ENCODE assay signal across 15 cellular contexts in genomic region chr11:110818032-110818687, GRCh38.
A peak's percentile ranks its signal among the peaks of the same experiment; 100 is the strongest.
DNase-seq lines count a peak whose midpoint lies in the region; ATAC-seq lines count a peak whose summit lies in the region.
"Had no signal": no experiment of that assay in that cellular context is flagged by ENCODE, and none has a peak within 500 bp of the region (broad histone marks: within the 10 kb centered on the region; RNA-seq: fewer than 3 reads in every experiment).

No MANE protein-coding gene starts in this region.

- peak; percentile 87 for ATAC-seq in stimulated activated naive CD8-positive, alpha-beta T cell treated with anti-CD3 and anti-CD28 coated beads, Interleukin-15, Interleukin-2, amounts not matched to agents 100 U/mL and 50 U/mL, for 24 hours
- ATAC-seq in GM18858 (IDR thresholded peaks at IDR 0.05; ENCODE audit: unreplicated experiment) (no peak), GM19397 (IDR thresholded peaks at IDR 0.05; ENCODE audit: unreplicated experiment) (no peak)
- ATAC-seq: left colon; naive thymus-derived CD4-positive, alpha-beta T cell; right cardiac atrium; Right ventricle myocardium inferior; upper lobe of right lung had no signal

- H3K27me3 Mint-ChIP-seq in activated T-cell treated with anti-CD3 and anti-CD28 coated beads, Interleukin-2, amount 50 U/mL, for 24 hours = peaks cover 11% of the 10 kb centered on the region

- peaks cover 17% of the 10 kb centered on the region for H3K4me1 Mint-ChIP-seq in activated T-cell treated with anti-CD3 and anti-CD28 coated beads, Interleukin-2, amount 50 U/mL, for 24 hours (ENCODE audit: low read depth)
- H3K4me1 Mint-ChIP-seq: naive thymus-derived CD4-positive, alpha-beta T cell had no signal

- DNase-seq in activated T-cell treated with anti-CD3 and anti-CD28 coated beads, Interleukin-2, amount 50 U/mL, for 24 hours = no peak
- DNase-seq in activated T-cell treated with anti-CD3 and anti-CD28 coated beads, Interleukin-2, amount 50 U/mL, for 1 hour = no peak
- DNase-seq in NOMO-1 treated with DMSO at 0.1 percent for 48 hours (lab: John Stamatoyannopoulos, UW; ENCODE audit: unreplicated experiment) = peak; percentile 78
- peak; percentile 71 for DNase-seq in epithelial cell of prostate (ENCODE audit: low read depth, low spot score)
- DNase-seq in stimulated activated naive CD8-positive, alpha-beta T cell treated with anti-CD3 and anti-CD28 coated beads, Interleukin-15, Interleukin-2, amounts not matched to agents 100 U/mL and 50 U/mL, for 24 hours = peak; percentile 10
- DNase-seq in activated gamma-delta T cell (lab: John Stamatoyannopoulos, UW) = no peak
- DNase-seq: Karpas-422; left colon; naive thymus-derived CD4-positive, alpha-beta T cell; NCI-H2227 treated with DMSO at 0.1 percent for 48 hours; right cardiac atrium; upper lobe of right lung had no signal

- H3K9me3 Mint-ChIP-seq in activated T-cell treated with anti-CD3 and anti-CD28 coated beads, Interleukin-2, amount 50 U/mL, for 24 hours = peaks cover 10% of the 10 kb centered on the region

- H3K36me3 Mint-ChIP-seq in activated T-cell treated with anti-CD3 and anti-CD28 coated beads, Interleukin-2, amount 50 U/mL, for 24 hours (ENCODE audit: low read depth) = no peaks in the 10 kb centered on the region

- H3K4me3 Mint-ChIP-seq in activated T-cell treated with anti-CD3 and anti-CD28 coated beads, Interleukin-2, amount 50 U/mL, for 24 hours = no peak overlapping the region
- H3K4me3 Mint-ChIP-seq: naive thymus-derived CD4-positive, alpha-beta T cell had no signal

- H3K27ac ChIP-seq in epithelial cell of prostate = peak overlapping the region; percentile 63
- H3K27ac ChIP-seq: upper lobe of right lung had no signal

- H3K27ac Mint-ChIP-seq in activated T-cell treated with anti-CD3 and anti-CD28 coated beads, Interleukin-2, amount 50 U/mL, for 24 hours = peak overlapping the region; percentile 82
- H3K27ac Mint-ChIP-seq: naive thymus-derived CD4-positive, alpha-beta T cell had no signal

Comparison
In these comparisons a context has a peak if more than half of its experiments do, and no peak if none do; other contexts are left out.
1. DNase-seq: peak in NOMO-1 treated with DMSO at 0.1 percent for 48 hours (single experiment), epithelial cell of prostate (single experiment) and stimulated activated naive CD8-positive, alpha-beta T cell treated with anti-CD3 and anti-CD28 coated beads, Interleukin-15, Interleukin-2, amounts not matched to agents 100 U/mL and 50 U/mL, for 24 hours (single experiment); none in activated T-cell treated with anti-CD3 and anti-CD28 coated beads, Interleukin-2, amount 50 U/mL, for 24 hours (single experiment), activated T-cell treated with anti-CD3 and anti-CD28 coated beads, Interleukin-2, amount 50 U/mL, for 1 hour (single experiment) and activated gamma-delta T cell (single experiment).